Comparison of ENCODE assay signal across 24 cellular contexts in genomic region chr1:24596401-24596880, GRCh38. TPM values are rescaled to one million over a fixed set of nuclear protein-coding genes. Genes with fewer than 3 reads are reported as not detected.
"Had no signal": no experiment of that assay in that cellular context is flagged by ENCODE, and none has a peak within 500 bp of the region (broad histone marks: within the 10 kb centered on the region; RNA-seq: fewer than 3 reads in every experiment).

No MANE protein-coding gene starts in this region.

- H3K4me3 ChIP-seq: esophagus squamous epithelium, gastroesophageal sphincter, lung, mucosa of descending colon, right atrium auricular region, sigmoid colon, suprapubic skin, thyroid gland, upper lobe of left lung, vagina had no signal

- ATAC-seq: effector memory CD8-positive, alpha-beta T cell; gastroesophageal sphincter; left cardiac atrium; left ventricle myocardium superior; mucosa of descending colon; naive thymus-derived CD8-positive, alpha-beta T cell; stimulated activated naive CD8-positive, alpha-beta T cell treated with anti-CD3 and anti-CD28 coated beads, Interleukin-15, Interleukin-2, amounts not matched to agents 100 U/mL and 50 U/mL, for 24 hours had no signal

- H3K9me3 ChIP-seq: esophagus squamous epithelium, gastroesophageal sphincter, mucosa of descending colon, right atrium auricular region, sigmoid colon, suprapubic skin, thyroid gland, upper lobe of left lung, vagina had no signal

- H3K4me1 ChIP-seq: gastroesophageal sphincter, right atrium auricular region, sigmoid colon, upper lobe of left lung, vagina had no signal

- H3K27ac ChIP-seq: esophagus squamous epithelium, gastroesophageal sphincter, right atrium auricular region, sigmoid colon, suprapubic skin, thyroid gland, upper lobe of left lung, vagina had no signal

- DNase-seq: effector memory CD8-positive, alpha-beta T cell; esophagus squamous epithelium; foreskin fibroblast; glutamatergic neuron; immature natural killer cell; kidney; left cardiac atrium; left ventricle myocardium superior; mucosa of descending colon; naive thymus-derived CD8-positive, alpha-beta T cell; sigmoid colon; small intestine; stimulated activated CD4-positive, alpha-beta T cell treated with anti-CD3 and anti-CD28 coated beads, Interleukin-12 subunit alpha, Interleukin-12 subunit beta, amount 100 ng/mL, for 4 hours; stimulated activated naive CD8-positive, alpha-beta T cell treated with anti-CD3 and anti-CD28 coated beads, Interleukin-15, Interleukin-2, amounts not matched to agents 100 U/mL and 50 U/mL, for 24 hours; thyroid gland; upper lobe of left lung had no signal

- H3K36me3 ChIP-seq: esophagus squamous epithelium, gastroesophageal sphincter, right atrium auricular region, sigmoid colon, suprapubic skin, thyroid gland, upper lobe of left lung, vagina had no signal

- H3K27me3 ChIP-seq: right atrium auricular region, sigmoid colon, thyroid gland, upper lobe of left lung, vagina had no signal

- FAIRE-seq: kidney, small intestine had no signal

RNA-seq across cellular contexts. Expression of gene NCMAP, which starts 40.6 kb away (rescaled TPM):
- total RNA-seq: neural crest cell, osteocyte, posterior vena cava, sigmoid colon had no signal
- polyA plus RNA-seq: immature natural killer cell had no signal
